25 cellular contexts compared by ENCODE assay signal in genomic region chr7:157521061-157521731, GRCh38.
A peak's percentile ranks its signal among the peaks of the same experiment; 100 is the strongest.
DNase-seq lines count a peak whose midpoint lies in the region; ATAC-seq, FAIRE-seq and TF ChIP-seq lines count a peak whose summit lies in the region.
"Had no signal": no experiment of that assay in that cellular context is flagged by ENCODE, and none has a peak within 500 bp of the region (broad histone marks: within the 10 kb centered on the region; RNA-seq: fewer than 3 reads in every experiment).

No MANE protein-coding gene starts in this region.

- H3K4me1 Mint-ChIP-seq in osteocyte (ENCODE audit: unreplicated experiment): no peaks in the 10 kb centered on the region
- H3K4me1 Mint-ChIP-seq: central memory CD8-positive, alpha-beta T cell had no signal

- no peak overlapping the region for H3K27ac ChIP-seq in right lobe of liver
- H3K27ac ChIP-seq in HepG2 (ENCODE audit: extremely low read length, insufficient read depth, low read length): no peak overlapping the region
- H3K27ac ChIP-seq: HL-60, pancreas, tibial nerve had no signal

- no peak overlapping the region for H3K27ac Mint-ChIP-seq in osteocyte (ENCODE audit: unreplicated experiment)
- H3K27ac Mint-ChIP-seq: activated naive CD4-positive, alpha-beta T cell treated with anti-CD3 and anti-CD28 coated beads for 36 hours had no signal

- H3K4me1 ChIP-seq in right lobe of liver (no peaks in the 10 kb centered on the region), HepG2 (ENCODE audit: insufficient read depth, low read length) (no peaks in the 10 kb centered on the region)
- H3K4me1 ChIP-seq: pancreas, tibial nerve had no signal

- POLR2A ChIA-PET in HepG2 (lab: Yijun Ruan, JAX) (no interaction called here), GM10248 (lab: Yijun Ruan, JAX) (no interaction called here)

- H3K79me2 ChIP-seq in HepG2 (ENCODE audit: insufficient read depth, low read length): no peaks in the 10 kb centered on the region

- CTCF ChIA-PET in HepG2 (lab: Yijun Ruan, JAX; ENCODE audit: low intra/inter-chr PET ratio, low total read pairs) (no interaction called here), GM10248 (lab: Yijun Ruan, JAX) (no interaction called here)

- FAIRE-seq in HepG2 (lab: Jason Lieb, UNC) (no peak), GM12891 (lab: Jason Lieb, UNC) (no peak)
- FAIRE-seq: pancreas had no signal

- H3K9me3 ChIP-seq in right lobe of liver (no peaks in the 10 kb centered on the region), HepG2 (ENCODE audit: low read length) (no peaks in the 10 kb centered on the region)
- H3K9me3 ChIP-seq: pancreas had no signal

- H3K4me2 ChIP-seq in HepG2 (ENCODE audit: low read depth, low read length): no peak overlapping the region

- no peak for TF ChIP-seq RAD21 in HepG2 (CRISPR knock-in tag; IDR thresholded peaks at IDR 0.05)

- TF ChIP-seq CTCF in right lobe of liver (IDR thresholded peaks at IDR 0.05) (no peak), HepG2 (CRISPR knock-in tag; IDR thresholded peaks at IDR 0.05) (no peak), osteocyte (IDR thresholded peaks at IDR 0.05) (no peak), GM10248 (IDR thresholded peaks at IDR 0.05; ENCODE audit: control extremely low read depth, extremely low read depth, low read depth, missing control alignments) (no peak)

- in situ Hi-C loops in HepG2 (cut with HindIII; ENCODE audit: extremely low pct_ligation_motif_present, low pct_unique_long_range_greater_than_20kb): no loop called here

- intact Hi-C loops in right lobe of liver (cut with DNase I): no loop called here
- intact Hi-C loops in HepG2 (cut with micrococcal nuclease; ENCODE audit: unreplicated experiment): no loop called here

- DNase-seq in right lobe of liver (peak in 2 of 3 donors; percentile 37 to 46), HepG2 (ENCODE audit: low spot score) (no peak), osteocyte (ENCODE audit: extremely low spot score, unreplicated experiment) (peak; percentile 80), HCEC 1CT (no peak), NCI-H2107 treated with DMSO at 0.1 percent for 48 hours (lab: John Stamatoyannopoulos, UW; ENCODE audit: unreplicated experiment) (no peak), GM12891 (ENCODE audit: insufficient read length, low spot score) (no peak), GM10248 (ENCODE audit: extremely low spot score) (no peak)
- peak; percentile 15 for DNase-seq in activated CD8-positive, alpha-beta memory T cell treated with anti-CD3 and anti-CD28 coated beads, Interleukin-2, amount 50 U/mL, for 4 hours
- DNase-seq: activated naive CD4-positive, alpha-beta T cell treated with anti-CD3 and anti-CD28 coated beads for 36 hours; EL; erythroblast; foreskin melanocyte; IMR-90; naive B cell; NCI-H1436 treated with DMSO at 0.1 percent for 48 hours; NCI-H2171; NCI-H69; stimulated activated CD4-positive, alpha-beta T cell treated with anti-CD3 and anti-CD28 coated beads, Interleukin-1b, Interleukin-23, amount 100 ng/mL, for 48 hours; stimulated activated naive CD4-positive, alpha-beta T cell; SW 1271 had no signal

- H3K9me3 Mint-ChIP-seq in osteocyte (ENCODE audit: unreplicated experiment): no peaks in the 10 kb centered on the region
- H3K9me3 Mint-ChIP-seq: activated naive CD4-positive, alpha-beta T cell treated with anti-CD3 and anti-CD28 coated beads for 36 hours; central memory CD8-positive, alpha-beta T cell had no signal

- no peaks in the 10 kb centered on the region for H4K20me1 ChIP-seq in HepG2 (ENCODE audit: insufficient read depth, low read length)

- no peak overlapping the region for H3K4me3 Mint-ChIP-seq in osteocyte (ENCODE audit: unreplicated experiment)
- H3K4me3 Mint-ChIP-seq: activated naive CD4-positive, alpha-beta T cell treated with anti-CD3 and anti-CD28 coated beads for 36 hours; central memory CD8-positive, alpha-beta T cell; naive B cell had no signal

- no peak for TF ChIP-seq POLR2A in right lobe of liver (IDR thresholded peaks at IDR 0.05)
- TF ChIP-seq POLR2A in HepG2 (IDR thresholded peaks at IDR 0.05; ENCODE audit: insufficient read depth in 1 of 2, low read depth in 2 of 2, low read length in 2 of 2): no peak
- no peak for TF ChIP-seq POLR2A in GM12891 (IDR thresholded peaks at IDR 0.05; ENCODE audit: low read depth, low read length)

- no peaks in the 10 kb centered on the region for H3K27me3 Mint-ChIP-seq in osteocyte (ENCODE audit: unreplicated experiment)

- H3K36me3 Mint-ChIP-seq in osteocyte (ENCODE audit: unreplicated experiment): no peaks in the 10 kb centered on the region
- H3K36me3 Mint-ChIP-seq: naive B cell had no signal

- no peaks in the 10 kb centered on the region for H3K27me3 ChIP-seq in right lobe of liver
- H3K27me3 ChIP-seq in HepG2 (ENCODE audit: control insufficient read depth in 1 of 2, insufficient read depth in 2 of 2, low read length in 2 of 2): peaks cover 20 to 97% of the 10 kb centered on the region in 2 experiments
- H3K27me3 ChIP-seq: pancreas, tibial nerve had no signal

- no TSS peak for BruUV-seq in HepG2 (replicated peaks; lab: Mats Ljungman, UMichigan)

- TF ChIP-seq EP300 in HepG2 (IDR thresholded peaks at IDR 0.05; ENCODE audit: low read depth in 2 of 2, low read length in 2 of 2) (no peak), HepG2 (CRISPR knock-in tag; IDR thresholded peaks at IDR 0.05; ENCODE audit: borderline replicate concordance) (no peak)

- ATAC-seq in right lobe of liver (no peak), HepG2 (no peak)
- ATAC-seq: pancreas, Right ventricle myocardium inferior had no signal

- no peak overlapping the region for H3K9ac ChIP-seq in HepG2 (ENCODE audit: insufficient read depth, low read depth, low read length)

- WGBS in right lobe of liver (ENCODE audit: insufficient coverage, low coverage, low lambda C conversion rate, missing lambda C conversion rate): 89% methylated on average over 7 of the region's 28 CpGs
- 79% methylated on average over 11 of the region's 28 CpGs for WGBS in HepG2 (ENCODE audit: low lambda C conversion rate)

- H3K4me3 ChIP-seq in right lobe of liver: no peak overlapping the region
- H3K4me3 ChIP-seq in HepG2 (replicated peaks in 1 of 3; ENCODE audit: insufficient read depth in 1 of 3, low read depth in 2 of 3, low read length in 3 of 3): no peak overlapping the region
- H3K4me3 ChIP-seq: pancreas, tibial nerve had no signal

- H2AFZ ChIP-seq in HepG2 (ENCODE audit: low read length): no peak overlapping the region

- H3K36me3 ChIP-seq in right lobe of liver (no peaks in the 10 kb centered on the region), HepG2 (replicated peaks in 1 of 2; ENCODE audit: control insufficient read depth in 1 of 2, insufficient read depth in 2 of 2, low read length in 2 of 2) (no peaks in the 10 kb centered on the region)
- H3K36me3 ChIP-seq: pancreas, tibial nerve had no signal

TF ChIP-seq in HepG2, 621 proteins besides CTCF, POLR2A, EP300 and RAD21:
- TF ChIP-seq ZMYM2 (CRISPR knock-in tag; IDR thresholded peaks at IDR 0.05): no peak
- no peak for TF ChIP-seq CEBPZ (IDR thresholded peaks at IDR 0.05; ENCODE audit: low read length)

TF ChIP-seq in GM12891, 5 proteins besides CTCF, POLR2A, EP300 and RAD21:
- no peak for TF ChIP-seq SPI1 (IDR thresholded peaks at IDR 0.05; ENCODE audit: low read depth, low read length)
- TF ChIP-seq TAF1 (IDR thresholded peaks at IDR 0.05; ENCODE audit: low read depth, low read length): no peak
- TF ChIP-seq POU2F2 (IDR thresholded peaks at IDR 0.05; ENCODE audit: low read depth, low read length): no peak
- no peak for TF ChIP-seq PAX5 (IDR thresholded peaks at IDR 0.05; ENCODE audit: insufficient read depth, low read length, severe bottlenecking)
- no peak for TF ChIP-seq POLR2AphosphoS5 (IDR thresholded peaks at IDR 0.05; ENCODE audit: low read depth, low read length)

Comparison
In these comparisons a context has a peak if more than half of its experiments do, and no peak if none do; other contexts are left out.
1. DNase-seq: peak in right lobe of liver (2 of 3), activated CD8-positive, alpha-beta memory T cell treated with anti-CD3 and anti-CD28 coated beads, Interleukin-2, amount 50 U/mL, for 4 hours (single experiment) and osteocyte (single experiment); none in HepG2 (single experiment), HCEC 1CT (single experiment), NCI-H2107 treated with DMSO at 0.1 percent for 48 hours (single experiment), GM12891 (single experiment) and GM10248 (single experiment).